Comparison of ENCODE assay signal across 8 cellular contexts in genomic region chr5:154447074-154447725, GRCh38. TPM values are rescaled to one million over a fixed set of nuclear protein-coding genes. Genes with fewer than 3 reads are reported as not detected.
A peak's percentile ranks its signal among the peaks of the same experiment; 100 is the strongest.
DNase-seq lines count a peak whose midpoint lies in the region; ATAC-seq and TF ChIP-seq lines count a peak whose summit lies in the region.

No MANE protein-coding gene starts in this region.

- no peaks in the 10 kb centered on the region for H3K9me3 Mint-ChIP-seq in memory B cell

- peaks cover 21% of the 10 kb centered on the region for H3K36me3 Mint-ChIP-seq in memory B cell

- intact Hi-C loops in left ventricle myocardium inferior (cut with micrococcal nuclease), result no loop called here
- intact Hi-C loops in Right ventricle myocardium superior (cut with DNase I), result no loop called here
- intact Hi-C loops in vagina (cut with DNase I), result no loop called here

- H3K4me3 ChIP-seq in left ventricle myocardium inferior (peak overlapping the region; percentile 95), astrocyte of the spinal cord (ENCODE audit: low read depth, low read length) (peak overlapping the region; percentile 65), vagina (peak overlapping the region; percentile 65 to 67)

- H3K4me1 ChIP-seq in left ventricle myocardium inferior (peaks cover 67% of the 10 kb centered on the region), vagina (peaks cover 44% of the 10 kb centered on the region)

- peaks cover 28% of the 10 kb centered on the region for H3K4me1 Mint-ChIP-seq in memory B cell

- in situ Hi-C loops in astrocyte of the spinal cord (cut with HindIII; ENCODE audit: low sequenced_read_pairs), result no loop called here

- ATAC-seq in Right ventricle myocardium superior (ENCODE audit: poor library complexity) (no peak), memory B cell (ENCODE audit: low read depth) (no peak), HG02642 (IDR thresholded peaks at IDR 0.05; ENCODE audit: poor library complexity, unreplicated experiment) (no peak), HG03354 (IDR thresholded peaks at IDR 0.05; ENCODE audit: poor library complexity, severe bottlenecking, unreplicated experiment) (no peak)

- no peak for TF ChIP-seq POLR2A in vagina (IDR thresholded peaks at IDR 0.05)

- TF ChIP-seq CTCF in left ventricle myocardium inferior (IDR thresholded peaks at IDR 0.05; ENCODE audit: borderline replicate concordance) (no peak), astrocyte of the spinal cord (IDR thresholded peaks at IDR 0.05; ENCODE audit: low read depth, low read length) (no peak), vagina (IDR thresholded peaks at IDR 0.05) (no peak)

- peak overlapping the region; percentile 31 for H3K27ac Mint-ChIP-seq in memory B cell

- H3K27ac ChIP-seq in left ventricle myocardium inferior (replicated peaks) (peak overlapping the region; percentile 90), vagina (peak overlapping the region; percentile 71)

- no peak for DNase-seq in left ventricle myocardium inferior
- no peak for DNase-seq in Right ventricle myocardium superior
- no peak for DNase-seq in astrocyte of the spinal cord (ENCODE audit: low read depth, low spot score)
- DNase-seq in memory B cell (ENCODE audit: low spot score in 2 of 2), result no peak
- peak in 1 of 2 donors; percentile 74 for DNase-seq in vagina (ENCODE audit: extremely low spot score in 2 of 2)
- DNase-seq in SW480 (ENCODE audit: low spot score), result no peak

- H3K4me3 Mint-ChIP-seq in memory B cell, result peak overlapping the region; percentile 83

- no peaks in the 10 kb centered on the region for H3K9me3 ChIP-seq in left ventricle myocardium inferior (replicated peaks)
- no peaks in the 10 kb centered on the region for H3K9me3 ChIP-seq in vagina

- no peaks in the 10 kb centered on the region for H3K27me3 Mint-ChIP-seq in memory B cell

- H3K27me3 ChIP-seq in left ventricle myocardium inferior (ENCODE audit: low read depth) (no peaks in the 10 kb centered on the region), vagina (no peaks in the 10 kb centered on the region)

- H3K36me3 ChIP-seq in left ventricle myocardium inferior (peaks cover 20% of the 10 kb centered on the region), vagina (peaks cover 0 to 22% of the 10 kb centered on the region in 2 donors)

RNA-seq across cellular contexts. Expression of gene SAP30L, which starts 1.4 kb away (rescaled TPM):
- total RNA-seq in left ventricle myocardium inferior, result 31.3 TPM
- 32.4 TPM for total RNA-seq in Right ventricle myocardium superior
- total RNA-seq in vagina, result 54.3 TPM

RNA-seq across cellular contexts. Expression of gene HAND1, which starts 30.8 kb away (rescaled TPM):
- total RNA-seq in left ventricle myocardium inferior (26.2 TPM), Right ventricle myocardium superior (23.4 TPM), vagina (not detected)

Comparison
In these comparisons a context has a peak if more than half of its experiments do, and no peak if none do; other contexts are left out.
1. RNA of gene HAND1, which starts 30.8 kb away (total RNA-seq): 26.2 TPM in left ventricle myocardium inferior (single experiment) and 23.4 TPM in Right ventricle myocardium superior (single experiment); not detected in vagina (single experiment); every median in the first group is over 10 times any median in the second.
2. Peak in every context shown above with its lines, with median percentiles within 50 percentile points of each other: H3K4me3 ChIP-seq.